In genomic region chr18:23528580-23529472, GRCh38 we compare ENCODE assay signal across 1 cellular context.
TF ChIP-seq lines count a peak whose summit lies in the region.

No MANE protein-coding gene starts in this region.

TF ChIP-seq in IMR-90, 13 proteins besides CTCF, POLR2A, EP300 and RAD21 (continued from another document):
- TF ChIP-seq, protein P1, sequence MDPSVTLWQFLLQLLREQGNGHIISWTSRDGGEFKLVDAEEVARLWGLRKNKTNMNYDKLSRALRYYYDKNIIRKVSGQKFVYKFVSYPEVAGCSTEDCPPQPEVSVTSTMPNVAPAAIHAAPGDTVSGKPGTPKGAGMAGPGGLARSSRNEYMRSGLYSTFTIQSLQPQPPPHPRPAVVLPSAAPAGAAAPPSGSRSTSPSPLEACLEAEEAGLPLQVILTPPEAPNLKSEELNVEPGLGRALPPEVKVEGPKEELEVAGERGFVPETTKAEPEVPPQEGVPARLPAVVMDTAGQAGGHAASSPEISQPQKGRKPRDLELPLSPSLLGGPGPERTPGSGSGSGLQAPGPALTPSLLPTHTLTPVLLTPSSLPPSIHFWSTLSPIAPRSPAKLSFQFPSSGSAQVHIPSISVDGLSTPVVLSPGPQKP (IDR thresholded peaks at IDR 0.05; ENCODE audit: borderline replicate concordance, low read depth, low read length): no peak
